11 cellular contexts compared by ENCODE assay signal in the genomic region with DNA sequence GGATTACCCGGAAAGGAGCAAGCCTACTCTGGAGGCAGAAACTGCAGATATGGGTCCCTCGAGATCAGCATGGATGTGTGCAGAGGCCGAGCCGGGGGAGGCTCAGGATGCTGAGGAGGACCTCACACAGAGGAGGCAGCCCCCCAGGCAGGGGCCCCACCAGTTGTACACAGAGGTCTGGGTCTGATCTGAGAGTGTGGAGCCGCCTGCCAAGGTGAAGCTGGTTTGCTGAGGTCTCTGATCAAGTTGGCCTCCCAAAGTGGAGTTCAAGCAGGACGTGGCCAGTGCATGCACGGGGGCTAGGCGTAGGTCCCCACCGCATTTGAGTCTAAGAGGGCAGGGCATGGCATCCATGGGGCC. TPM values are rescaled to one million over a fixed set of nuclear protein-coding genes. Genes with fewer than 3 reads are reported as not detected.
DNase-seq lines count a peak whose midpoint lies in the region; ATAC-seq and TF ChIP-seq lines count a peak whose summit lies in the region.
"Had no signal": no experiment of that assay in that cellular context is flagged by ENCODE, and none has a peak within 500 bp of the region (broad histone marks: within the 10 kb centered on the region; RNA-seq: fewer than 3 reads in every experiment).

No MANE protein-coding gene starts in this region.

- H3K4me3 Mint-ChIP-seq in T-helper 17 cell (no peak overlapping the region), nephron (no peak overlapping the region)
- H3K4me3 Mint-ChIP-seq: CD8-positive, alpha-beta memory T cell had no signal

- no TSS peak for BruUV-seq in A673 (replicated peaks; lab: Mats Ljungman, UMichigan)

- no peaks in the 10 kb centered on the region for H3K9me3 Mint-ChIP-seq in nephron
- H3K9me3 Mint-ChIP-seq: CD8-positive, alpha-beta memory T cell had no signal

- H3K27me3 ChIP-seq in right cardiac atrium (ENCODE audit: control insufficient read depth, insufficient read depth) (no peaks in the 10 kb centered on the region), A673 (replicated peaks; ENCODE audit: insufficient read depth, low read depth, low read length, poor library complexity) (no peaks in the 10 kb centered on the region)

- peaks cover 8% of the 10 kb centered on the region for H3K36me3 Mint-ChIP-seq in T-helper 17 cell (ENCODE audit: low read depth)
- H3K36me3 Mint-ChIP-seq in nephron (ENCODE audit: low read depth): peaks cover 53% of the 10 kb centered on the region

- H3K4me3 ChIP-seq in right cardiac atrium (ENCODE audit: low read length): no peak overlapping the region
- H3K4me3 ChIP-seq in A673 (ENCODE audit: low read depth, low read length, poor library complexity, severe bottlenecking): no peak overlapping the region
- H3K4me3 ChIP-seq: A549, HAP-1 had no signal

- intact Hi-C loops in right cardiac atrium (cut with DNase I) (loop anchor here in 1 of 4 donors (10.0 kb wide), 1 partner anchor 131 kb away; no protein-coding TSS in a partner anchor), Right ventricle myocardium superior (cut with DNase I) (no loop called here), A673 (cut with micrococcal nuclease; ENCODE audit: unreplicated experiment) (loop anchor here (10.0 kb wide), 1 partner anchor 131 kb away; no protein-coding TSS in a partner anchor)

- H3K27me3 Mint-ChIP-seq in T-helper 17 cell (no peaks in the 10 kb centered on the region), nephron (ENCODE audit: low read depth) (peaks cover 12% of the 10 kb centered on the region)
- H3K27me3 Mint-ChIP-seq: CD8-positive, alpha-beta memory T cell had no signal

- CTCF ChIA-PET in A673 (lab: Charles Lee): no interaction called here

- H3K4me1 ChIP-seq in right cardiac atrium (ENCODE audit: control insufficient read depth, insufficient read depth, low read length) (peaks cover 4% of the 10 kb centered on the region), A673 (ENCODE audit: insufficient read depth, low read length, poor library complexity, severe bottlenecking) (no peaks in the 10 kb centered on the region)
- H3K4me1 ChIP-seq: Caco-2 had no signal

- peaks cover 12% of the 10 kb centered on the region for H3K4me1 Mint-ChIP-seq in T-helper 17 cell
- peaks cover 34% of the 10 kb centered on the region for H3K4me1 Mint-ChIP-seq in nephron

- no peaks in the 10 kb centered on the region for H3K36me3 ChIP-seq in A673 (ENCODE audit: insufficient read depth, low read length, poor library complexity, severe bottlenecking)
- H3K36me3 ChIP-seq: HAP-1 had no signal

- H3K9me3 ChIP-seq in right cardiac atrium (ENCODE audit: control insufficient read depth, low read length) (no peaks in the 10 kb centered on the region), T-helper 17 cell (ENCODE audit: control insufficient read depth, low read length, poor library complexity, severe bottlenecking) (no peaks in the 10 kb centered on the region), A673 (ENCODE audit: low read depth, low read length, poor library complexity, severe bottlenecking) (no peaks in the 10 kb centered on the region)
- H3K9me3 ChIP-seq: A549, Caco-2, HAP-1 had no signal

- H3K27ac ChIP-seq in right cardiac atrium (ENCODE audit: low read length) (peak overlapping the region; percentile 2), A673 (ENCODE audit: low read depth, low read length, poor library complexity, severe bottlenecking) (no peak overlapping the region)
- H3K27ac ChIP-seq: A549 had no signal

- TF ChIP-seq CTCF in nephron (IDR thresholded peaks at IDR 0.05; ENCODE audit: unreplicated experiment in 3 of 3) (no peak), A673 (conservative IDR thresholded peaks at IDR 0.05; ENCODE audit: low read depth, low read length) (no peak)

- ATAC-seq in right cardiac atrium (no peak), Right ventricle myocardium superior (ENCODE audit: poor library complexity) (no peak), T-helper 17 cell (no peak)
- ATAC-seq: A549 had no signal

- WGBS in right cardiac atrium: 71% methylated on average over 9 of the region's 9 CpGs

- H3K27ac Mint-ChIP-seq in T-helper 17 cell (peak overlapping the region; percentile 61), nephron (peak overlapping the region; percentile 26 to 80 (median 78))

- peak in 1 of 3 donors; percentile 55 for DNase-seq in right cardiac atrium
- no peak for DNase-seq in Right ventricle myocardium superior
- DNase-seq in T-helper 17 cell: no peak
- no peak for DNase-seq in EL
- no peak for DNase-seq in A673 (ENCODE audit: low spot score)
- DNase-seq: Caco-2; CD8-positive, alpha-beta memory T cell; DMS53 had no signal

- POLR2A ChIA-PET in A673 (lab: Charles Lee; ENCODE audit: low non-redundant PET): no interaction called here

RNA-seq across cellular contexts. Expression of a gene that starts 35.0 kb away (rescaled TPM):
- 10 to 100 TPM; 52.9 to 94.8 (median 55.1) TPM for total RNA-seq in right cardiac atrium
- polyA plus RNA-seq in right cardiac atrium: 25.7 TPM
- 22.5 TPM for total RNA-seq in Right ventricle myocardium superior
- 10 to 100 TPM in 1 of 2 donors, 1 to 10 TPM in 1; 9.6 to 11.3 TPM for total RNA-seq in T-helper 17 cell
- 14.3 and 18.9 TPM in 2 replicates for total RNA-seq in A673 (2021)

RNA-seq across cellular contexts. Expression of a gene that starts 35.1 kb away (rescaled TPM):
- total RNA-seq in right cardiac atrium (10 to 100 TPM; 10.2 to 12.9 (median 12.5) TPM), Right ventricle myocardium superior (8.4 TPM), T-helper 17 cell (10 to 100 TPM; 20.4 to 32.7 TPM), A673 (2021) (22.4 and 22.9 TPM in 2 replicates)
- 7.6 TPM for polyA plus RNA-seq in right cardiac atrium
